18 cellular contexts compared by ENCODE assay signal in the genomic region with DNA sequence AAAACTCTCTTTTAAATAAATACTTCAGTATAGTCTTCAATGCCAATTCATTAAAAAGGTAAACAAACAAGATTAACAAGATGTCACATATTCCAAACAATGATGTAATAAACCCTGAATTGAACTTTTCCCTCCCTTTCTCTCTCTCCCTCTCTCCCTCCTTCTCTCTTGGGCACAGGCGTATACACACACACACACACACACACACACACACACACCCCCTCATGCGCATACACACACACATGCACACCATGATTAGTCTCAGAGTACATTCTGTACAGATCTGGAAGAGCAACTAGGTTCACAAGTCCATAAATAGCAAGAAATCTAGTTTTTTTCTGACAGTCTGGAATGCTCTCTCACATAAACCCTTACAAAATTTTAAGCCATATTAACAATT.
DNase-seq lines count a peak whose midpoint lies in the region; FAIRE-seq and TF ChIP-seq lines count a peak whose summit lies in the region.
"Had no signal": no experiment of that assay in that cellular context is flagged by ENCODE, and none has a peak within 500 bp of the region (broad histone marks: within the 10 kb centered on the region; RNA-seq: fewer than 3 reads in every experiment).

No MANE protein-coding gene starts in this region.

- H3K4me3 ChIP-seq in H1 (ENCODE audit: extremely low read depth in 1 of 4, insufficient read depth in 2 of 4, low read depth in 3 of 4, low read length in 4 of 4) (no peak overlapping the region), liver (ENCODE audit: low read depth in 1 of 3, low read length in 3 of 3) (no peak overlapping the region), stomach smooth muscle (ENCODE audit: low read length in 2 of 2) (no peak overlapping the region), endodermal cell (ENCODE audit: low read length) (no peak overlapping the region)

- no peak overlapping the region for H3K4me2 ChIP-seq in H1 (ENCODE audit: insufficient read depth in 1 of 2, low read depth in 2 of 2, low read length in 2 of 2)

- CTCF ChIA-PET in H1 (lab: Charles Lee; ENCODE audit: partially characterized antibody), result interaction anchor here (3.3 kb wide), 1 partner anchor 56 kb away, joined by 12 read pairs; no protein-coding TSS in a partner anchor

- DNase-seq in HFFc6, result no peak
- DNase-seq in H1 (ENCODE audit: low read depth in 1 of 2, low spot score in 2 of 2), result no peak
- DNase-seq in posterior cingulate gyrus, result no peak
- no peak for DNase-seq in endodermal cell
- DNase-seq in NCI-H2081 (lab: John Stamatoyannopoulos, UW), result no peak
- DNase-seq in activated CD4-positive, CD25-positive, alpha-beta regulatory T cell treated with anti-CD3 and anti-CD28 coated beads, Interleukin-2, amount 50 U/mL, for 72 hours, result no peak
- DNase-seq: activated gamma-delta T cell; CD4-positive, alpha-beta T cell; DND-41; head of caudate nucleus; islet precursor cell; NCI-H226; occipital lobe; SHP77 treated with DMSO at 0.1 percent for 48 hours had no signal

- no peak for FAIRE-seq in H1 (lab: Jason Lieb, UNC)

- no peak overlapping the region for H2BK15ac ChIP-seq in H1 (ENCODE audit: low read length)

- H3K36me3 ChIP-seq in H1 (ENCODE audit: control insufficient read depth in 2 of 4, insufficient read depth in 4 of 4, low read length in 3 of 4), result peaks cover 4 to 28% (median 12%) of the 10 kb centered on the region in 4 experiments; a peak in 7 of 8 replicates
- peaks cover 1 to 13% (median 5%) of the 10 kb centered on the region in 4 donors for H3K36me3 ChIP-seq in liver (ENCODE audit: control insufficient read depth in 4 of 4, insufficient read depth in 3 of 4, low read depth in 1 of 4, low read length in 3 of 4)
- peaks cover 7 to 25% of the 10 kb centered on the region in 2 donors for H3K36me3 ChIP-seq in stomach smooth muscle (ENCODE audit: control insufficient read depth in 2 of 2, insufficient read depth in 2 of 2, low read length in 2 of 2)
- H3K36me3 ChIP-seq in endodermal cell (ENCODE audit: control insufficient read depth, insufficient read depth, low read length), result peaks cover 54% of the 10 kb centered on the region

- H3K27ac Mint-ChIP-seq in HFFc6 (peak overlapping the region; percentile 54), endodermal cell (no peak overlapping the region)
- H3K27ac Mint-ChIP-seq: CD4-positive, alpha-beta T cell; dendritic cell treated with granulocyte-macrophage colony-stimulating factor and Interleukin-4, amounts not matched to agents 40 ng/mL and 50 ng/mL, for 4 days had no signal

- H2BK120ac ChIP-seq in H1 (replicated peaks; ENCODE audit: low read depth, low read length), result no peak overlapping the region

- no peak overlapping the region for H2BK20ac ChIP-seq in H1 (ENCODE audit: low read length)

- TF ChIP-seq CTCF in HFFc6 (IDR thresholded peaks at IDR 0.05), result no peak
- TF ChIP-seq CTCF in H1 (IDR thresholded peaks at IDR 0.05; ENCODE audit: control extremely low read depth in 1 of 3, insufficient read depth in 1 of 3, low read depth in 1 of 3, low read length in 3 of 3), result no peak
- no peak for TF ChIP-seq CTCF in liver (IDR thresholded peaks at IDR 0.05; ENCODE audit: low read depth, low read length, missing input control)
- TF ChIP-seq CTCF in endodermal cell (conservative IDR thresholded peaks at IDR 0.05), result no peak

- TF ChIP-seq POLR2A in H1 (IDR thresholded peaks at IDR 0.05; ENCODE audit: control extremely low read depth in 1 of 2, low read depth in 2 of 2, low read length in 2 of 2), result no peak

- no peak overlapping the region for H4K8ac ChIP-seq in H1 (ENCODE audit: extremely low read depth, insufficient read depth, low read length)

- WGBS in H1 (ENCODE audit: extremely low coverage in 1 of 2, insufficient coverage in 1 of 2, insufficient read length in 1 of 2, insufficient replicate concordance in 2 of 2, low coverage in 1 of 2, low lambda C conversion rate in 2 of 2, missing lambda C conversion rate in 1 of 2), 2 experiments, result 41% methylated on average over 2 of the region's 2 CpGs; no CpG with 5 or more reads in 1 of the 2 experiments
- 9% methylated on average over 2 of the region's 2 CpGs for WGBS in liver
- 0 to 43% methylated on average over 1 to 2 of the region's 2 CpGs for WGBS in endodermal cell (ENCODE audit: insufficient coverage in 1 of 2, insufficient read length in 1 of 2), 2 experiments

- no peak overlapping the region for H2BK5ac ChIP-seq in H1 (ENCODE audit: low read depth, low read length)

- H3K4me1 ChIP-seq in H1 (replicated peaks in 1 of 4; ENCODE audit: control insufficient read depth in 3 of 4, insufficient read depth in 4 of 4, low read length in 3 of 4) (no peaks in the 10 kb centered on the region), liver (ENCODE audit: control insufficient read depth in 4 of 4, insufficient read depth in 4 of 4, low read length in 3 of 4) (peaks cover 16 to 64% (median 57%) of the 10 kb centered on the region in 4 donors), stomach smooth muscle (ENCODE audit: control insufficient read depth, insufficient read depth, low read length) (peaks cover 11% of the 10 kb centered on the region), endodermal cell (ENCODE audit: control insufficient read depth, insufficient read depth, low read length) (no peaks in the 10 kb centered on the region)

- H2AFZ ChIP-seq in H1 (ENCODE audit: low read length), result no peak overlapping the region

- no peak overlapping the region for H3K18ac ChIP-seq in H1 (ENCODE audit: extremely low read depth, low read length)

- H4K91ac ChIP-seq in H1 (replicated peaks; ENCODE audit: insufficient read length, low read length), result no peak overlapping the region

- H2AK5ac ChIP-seq in H1 (ENCODE audit: low read depth, low read length), result no peak overlapping the region

- intact Hi-C loops in posterior cingulate gyrus (cut with DNase I), result no loop called here

- no peaks in the 10 kb centered on the region for H3K23me2 ChIP-seq in H1 (ENCODE audit: low read depth, low read length)

- no peaks in the 10 kb centered on the region for H3K9me3 Mint-ChIP-seq in HFFc6
- no peaks in the 10 kb centered on the region for H3K9me3 Mint-ChIP-seq in endodermal cell
- H3K9me3 Mint-ChIP-seq: CD4-positive, alpha-beta T cell; dendritic cell treated with granulocyte-macrophage colony-stimulating factor and Interleukin-4, amounts not matched to agents 40 ng/mL and 50 ng/mL, for 4 days had no signal

- no peak overlapping the region for H3K23ac ChIP-seq in H1 (ENCODE audit: insufficient read length)

- H3K9me3 ChIP-seq in H1 (ENCODE audit: insufficient read depth in 2 of 2, low read depth in 1 of 2, low read length in 1 of 2) (no peaks in the 10 kb centered on the region), liver (ENCODE audit: control insufficient read depth in 4 of 4, low read length in 3 of 4) (no peaks in the 10 kb centered on the region), stomach smooth muscle (ENCODE audit: control insufficient read depth in 2 of 2, low read length in 2 of 2) (no peaks in the 10 kb centered on the region), endodermal cell (ENCODE audit: control insufficient read depth, low read length) (no peaks in the 10 kb centered on the region)

- H3K36me3 Mint-ChIP-seq in HFFc6 (ENCODE audit: low read depth) (peaks cover 62% of the 10 kb centered on the region), endodermal cell (ENCODE audit: low read depth) (peaks cover 17% of the 10 kb centered on the region)

- H3K4me1 Mint-ChIP-seq in HFFc6 (ENCODE audit: low read depth) (peaks cover 68% of the 10 kb centered on the region), endodermal cell (no peaks in the 10 kb centered on the region)

- H2BK12ac ChIP-seq in H1 (ENCODE audit: low read depth, low read length), result no peak overlapping the region

- no peak overlapping the region for H3K27ac ChIP-seq in H1 (ENCODE audit: low read depth, low read length)
- peak overlapping the region; percentile 21 to 54 for H3K27ac ChIP-seq in liver (ENCODE audit: low read depth in 1 of 2, low read length in 2 of 2)
- H3K27ac ChIP-seq in stomach smooth muscle (ENCODE audit: low read length), result peak overlapping the region; percentile 6
- no peak overlapping the region for H3K27ac ChIP-seq in endodermal cell (ENCODE audit: low read depth, low read length)
- H3K27ac ChIP-seq: HL-60 had no signal

- no peaks in the 10 kb centered on the region for H4K20me1 ChIP-seq in H1 (replicated peaks in 1 of 2; ENCODE audit: control insufficient read depth in 1 of 2, insufficient read depth in 2 of 2, low read length in 2 of 2)

- TF ChIP-seq RAD21 in H1 (IDR thresholded peaks at IDR 0.05 in 1 of 2, conservative IDR thresholded peaks at IDR 0.05 in 1 of 2; ENCODE audit: low read depth in 2 of 2, low read length in 2 of 2) (no peak), liver (IDR thresholded peaks at IDR 0.05) (peak in 1 of 2 donors; percentile 26)

- H3K79me1 ChIP-seq in H1 (ENCODE audit: low read depth, low read length), result no peaks in the 10 kb centered on the region

- H3K27me3 ChIP-seq in H1 (replicated peaks in 1 of 4; ENCODE audit: control insufficient read depth in 3 of 4, extremely low read depth in 1 of 4, insufficient read depth in 3 of 4, low read length in 3 of 4) (no peaks in the 10 kb centered on the region), liver (ENCODE audit: control insufficient read depth in 4 of 4, insufficient read depth in 4 of 4, low read length in 3 of 4) (no peaks in the 10 kb centered on the region), stomach smooth muscle (ENCODE audit: control insufficient read depth in 1 of 2, insufficient read depth in 2 of 2, low read length in 2 of 2) (no peaks in the 10 kb centered on the region), endodermal cell (ENCODE audit: control insufficient read depth, insufficient read depth, low read length, poor library complexity, severe bottlenecking) (no peaks in the 10 kb centered on the region)

- POLR2A ChIA-PET in H1 (lab: Charles Lee; ENCODE audit: partially characterized antibody), result interaction anchor here (0.7 kb wide), 1 partner anchor 17 kb away, joined by 3 read pairs; no protein-coding TSS in a partner anchor

- no peak overlapping the region for H3K4ac ChIP-seq in H1 (replicated peaks; ENCODE audit: insufficient read length, low read depth, low read length)

- H3K56ac ChIP-seq in H1 (replicated peaks; ENCODE audit: insufficient read length, low read depth, low read length), result peak overlapping the region; percentile 42

- H4K5ac ChIP-seq in H1 (ENCODE audit: insufficient read length, low read depth, low read length), result no peak overlapping the region

- H3K27me3 Mint-ChIP-seq in HFFc6 (ENCODE audit: insufficient read depth), result peaks cover 9% of the 10 kb centered on the region
- no peaks in the 10 kb centered on the region for H3K27me3 Mint-ChIP-seq in endodermal cell (ENCODE audit: insufficient read depth)
- H3K27me3 Mint-ChIP-seq: CD4-positive, alpha-beta T cell; dendritic cell treated with granulocyte-macrophage colony-stimulating factor and Interleukin-4, amounts not matched to agents 40 ng/mL and 50 ng/mL, for 4 days had no signal

- H3K14ac ChIP-seq in H1 (ENCODE audit: insufficient read length), result no peak overlapping the region

- H3K9ac ChIP-seq in H1 (replicated peaks in 1 of 4; ENCODE audit: extremely low read depth in 1 of 4, low read depth in 3 of 4, low read length in 3 of 4), result no peak overlapping the region
- no peak overlapping the region for H3K9ac ChIP-seq in liver (ENCODE audit: low read depth in 1 of 2, low read length in 2 of 2)
- no peak overlapping the region for H3K9ac ChIP-seq in stomach smooth muscle (ENCODE audit: low read length in 2 of 2)
- no peak overlapping the region for H3K9ac ChIP-seq in endodermal cell (ENCODE audit: extremely low read depth, low read length, poor library complexity, severe bottlenecking)

- H3K4me3 Mint-ChIP-seq in HFFc6, result no peak overlapping the region
- H3K4me3 Mint-ChIP-seq in endodermal cell, result no peak overlapping the region
- H3K4me3 Mint-ChIP-seq: CD4-positive, alpha-beta T cell; dendritic cell treated with granulocyte-macrophage colony-stimulating factor and Interleukin-4, amounts not matched to agents 40 ng/mL and 50 ng/mL, for 4 days had no signal

- no peak for TF ChIP-seq EP300 in H1 (IDR thresholded peaks at IDR 0.05; ENCODE audit: borderline replicate concordance in 1 of 2, low read depth in 2 of 2, low read length in 2 of 2)

- H3K79me2 ChIP-seq in H1 (ENCODE audit: control insufficient read depth in 1 of 2, insufficient read depth in 2 of 2, low read length in 2 of 2), result no peaks in the 10 kb centered on the region

Comparison
In these comparisons a context has a peak if more than half of its experiments do, and no peak if none do; other contexts are left out.
1. H3K27ac ChIP-seq: peak in liver (2 of 2) and stomach smooth muscle (single experiment); none in H1 (single experiment) and endodermal cell (single experiment).